Comparison of ENCODE assay signal across 31 cellular contexts in the genomic region with DNA sequence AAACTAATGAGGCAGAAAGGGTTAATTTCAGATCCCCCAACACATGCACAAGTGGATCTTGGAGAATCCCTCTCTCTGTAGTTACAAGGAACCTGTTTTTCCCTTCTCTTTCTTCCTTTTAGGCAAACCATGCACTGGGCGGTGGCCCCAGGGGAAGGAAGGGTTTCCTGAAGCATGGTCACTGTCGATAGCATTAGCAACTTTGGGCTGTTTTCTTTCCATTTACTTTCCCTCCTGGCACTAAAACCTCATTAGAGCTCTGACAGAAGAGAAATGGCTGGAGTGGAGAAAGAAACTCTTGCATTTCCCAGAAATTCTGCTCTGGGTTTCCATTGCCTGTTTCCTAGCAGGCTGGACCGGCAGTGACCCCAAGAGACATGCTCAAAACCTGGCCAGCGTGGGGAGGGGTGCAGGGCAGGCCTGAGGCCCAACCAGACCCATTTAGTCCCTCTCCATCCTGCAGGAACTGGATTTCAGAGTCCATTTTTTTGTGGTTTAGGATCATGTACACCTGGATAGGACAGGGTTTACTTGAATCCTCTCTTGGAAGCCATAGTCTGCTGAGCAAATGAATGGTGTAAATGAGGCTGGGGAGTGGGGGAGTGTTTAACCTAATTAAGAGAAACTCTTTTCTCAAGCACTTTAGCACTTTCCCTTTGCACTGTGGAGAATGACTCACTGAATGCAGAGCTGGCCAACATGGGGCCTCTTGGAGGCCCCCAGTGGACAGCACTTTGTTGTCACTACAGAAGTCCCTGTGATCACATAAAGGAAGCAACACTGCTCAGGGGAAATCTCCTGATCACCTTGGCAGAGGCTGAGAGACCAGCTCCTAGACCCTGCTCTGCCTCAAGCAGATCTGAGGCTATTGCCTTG.
DNase-seq lines count a peak whose midpoint lies in the region; ATAC-seq, FAIRE-seq and TF ChIP-seq lines count a peak whose summit lies in the region.
"Had no signal": no experiment of that assay in that cellular context is flagged by ENCODE, and none has a peak within 500 bp of the region (broad histone marks: within the 10 kb centered on the region; RNA-seq: fewer than 3 reads in every experiment).

No MANE protein-coding gene starts in this region.

- TF ChIP-seq CTCF in endodermal cell (conservative IDR thresholded peaks at IDR 0.05) (peak; percentile 52), kidney (IDR thresholded peaks at IDR 0.05; ENCODE audit: borderline replicate concordance, extremely low read depth, insufficient read depth) (no peak), body of pancreas (IDR thresholded peaks at IDR 0.05) (no peak)

- H3K4me3 ChIP-seq in endodermal cell (ENCODE audit: low read length) (no peak overlapping the region), kidney (ENCODE audit: low read length in 2 of 2) (no peak overlapping the region), body of pancreas (no peak overlapping the region)
- H3K4me3 ChIP-seq: left ventricle myocardium inferior, psoas muscle, uterus had no signal

- no peak overlapping the region for H3K9ac ChIP-seq in endodermal cell (ENCODE audit: extremely low read depth, low read length, poor library complexity, severe bottlenecking)
- no peak overlapping the region for H3K9ac ChIP-seq in kidney (ENCODE audit: low read length in 2 of 2)

- peaks cover 13% of the 10 kb centered on the region for H3K4me1 Mint-ChIP-seq in endodermal cell
- H3K4me1 Mint-ChIP-seq: activated naive CD8-positive, alpha-beta T cell treated with anti-CD3 and anti-CD28 coated beads, Interleukin-2, amount 50 U/mL, for 24 hours; B cell; mesothelial cell of epicardium; naive thymus-derived CD4-positive, alpha-beta T cell had no signal

- no peaks in the 10 kb centered on the region for H3K9me3 Mint-ChIP-seq in endodermal cell
- H3K9me3 Mint-ChIP-seq: activated naive CD8-positive, alpha-beta T cell treated with anti-CD3 and anti-CD28 coated beads, Interleukin-2, amount 50 U/mL, for 24 hours; CD8-positive, alpha-beta T cell; mesothelial cell of epicardium had no signal

- no peak overlapping the region for H3K27ac Mint-ChIP-seq in endodermal cell
- H3K27ac Mint-ChIP-seq: activated naive CD8-positive, alpha-beta T cell treated with anti-CD3 and anti-CD28 coated beads, Interleukin-2, amount 50 U/mL, for 24 hours; B cell; CD8-positive, alpha-beta T cell; mesothelial cell of epicardium; naive thymus-derived CD4-positive, alpha-beta T cell had no signal

- WGBS in endodermal cell (ENCODE audit: insufficient coverage in 1 of 2, insufficient read length in 1 of 2), 2 experiments, result 87 to 92% methylated on average over 3 to 4 of the region's 4 CpGs
- 52 to 63% methylated on average over 4 of the region's 4 CpGs for WGBS in body of pancreas, 2 donors

- no peaks in the 10 kb centered on the region for H3K9me3 ChIP-seq in endodermal cell (ENCODE audit: control insufficient read depth, low read length)
- no peaks in the 10 kb centered on the region for H3K9me3 ChIP-seq in kidney (ENCODE audit: control insufficient read depth in 1 of 2, low read length in 2 of 2)
- no peaks in the 10 kb centered on the region for H3K9me3 ChIP-seq in body of pancreas
- H3K9me3 ChIP-seq: left ventricle myocardium inferior, psoas muscle, uterus had no signal

- peak; percentile 53 for DNase-seq in Ammon's horn (ENCODE audit: low spot score)
- DNase-seq in RKO (ENCODE audit: low spot score), result peak; percentile 12
- peak; percentile 70 for DNase-seq in endodermal cell
- peak; percentile 9 for DNase-seq in middle frontal gyrus (ENCODE audit: extremely low spot score, low spot score)
- DNase-seq in kidney, result no peak
- DNase-seq in activated CD8-positive, alpha-beta memory T cell treated with anti-CD3 and anti-CD28 coated beads, Interleukin-2, amount 50 U/mL, for 48 hours, result no peak
- no peak for DNase-seq in LoVo (ENCODE audit: low spot score)
- DNase-seq in body of pancreas, result no peak
- DNase-seq: activated CD4-positive, alpha-beta T cell treated with anti-CD3 and anti-CD28 coated beads for 48 hours; activated CD8-positive, alpha-beta memory T cell treated with anti-CD3 and anti-CD28 coated beads for 24 hours; activated gamma-delta T cell; activated naive CD8-positive, alpha-beta T cell treated with anti-CD3 and anti-CD28 coated beads, Interleukin-2, amount 50 U/mL, for 24 hours; activated T-cell treated with anti-CD3 and anti-CD28 coated beads, Interleukin-2, amount 50 U/mL, for 1 hour; brain microvascular endothelial cell; CD8-positive, alpha-beta T cell; effector memory CD4-positive, alpha-beta T cell; foreskin fibroblast; left ventricle myocardium inferior; naive thymus-derived CD4-positive, alpha-beta T cell; NCI-H1105; NCI-H187 treated with DMSO at 0.1 percent for 48 hours; NCI-H526 treated with DMSO at 0.1 percent for 48 hours; occipital lobe; psoas muscle; stimulated activated naive CD8-positive, alpha-beta T cell treated with anti-CD3 and anti-CD28 coated beads, Interleukin-15, Interleukin-2, amounts not matched to agents 100 U/mL and 50 U/mL, for 24 hours; uterus had no signal

- no peak for TF ChIP-seq POLR2A in body of pancreas (IDR thresholded peaks at IDR 0.05)

- no peaks in the 10 kb centered on the region for H3K27me3 Mint-ChIP-seq in endodermal cell (ENCODE audit: insufficient read depth)

- no peak for ATAC-seq in body of pancreas
- ATAC-seq: activated naive CD8-positive, alpha-beta T cell treated with anti-CD3 and anti-CD28 coated beads, Interleukin-2, amount 50 U/mL, for 24 hours; CD8-positive, alpha-beta T cell; naive thymus-derived CD4-positive, alpha-beta T cell; psoas muscle; Right ventricle myocardium inferior; stimulated activated naive CD8-positive, alpha-beta T cell treated with anti-CD3 and anti-CD28 coated beads, Interleukin-15, Interleukin-2, amounts not matched to agents 100 U/mL and 50 U/mL, for 24 hours had no signal

- no peaks in the 10 kb centered on the region for H3K36me3 ChIP-seq in endodermal cell (ENCODE audit: control insufficient read depth, insufficient read depth, low read length)
- no peaks in the 10 kb centered on the region for H3K36me3 ChIP-seq in kidney (ENCODE audit: control insufficient read depth in 1 of 2, insufficient read depth in 2 of 2, low read length in 2 of 2)
- no peaks in the 10 kb centered on the region for H3K36me3 ChIP-seq in body of pancreas (replicated peaks in 1 of 2; ENCODE audit: insufficient read depth in 1 of 2, low read depth in 2 of 2)
- H3K36me3 ChIP-seq: brain microvascular endothelial cell, left ventricle myocardium inferior, uterus had no signal

- peaks cover 7% of the 10 kb centered on the region for H3K4me1 ChIP-seq in endodermal cell (ENCODE audit: control insufficient read depth, insufficient read depth, low read length)
- H3K4me1 ChIP-seq in kidney (ENCODE audit: control insufficient read depth in 1 of 2, insufficient read depth in 1 of 2, low read depth in 1 of 2, low read length in 2 of 2), result no peaks in the 10 kb centered on the region
- H3K4me1 ChIP-seq in body of pancreas, result no peaks in the 10 kb centered on the region
- H3K4me1 ChIP-seq: left ventricle myocardium inferior, psoas muscle, uterus had no signal

- intact Hi-C loops in kidney (cut with DNase I) (no loop called here), body of pancreas (cut with DNase I) (no loop called here)

- H3K4me3 Mint-ChIP-seq in endodermal cell, result no peak overlapping the region
- H3K4me3 Mint-ChIP-seq: activated naive CD8-positive, alpha-beta T cell treated with anti-CD3 and anti-CD28 coated beads, Interleukin-2, amount 50 U/mL, for 24 hours; B cell; CD8-positive, alpha-beta T cell; mesothelial cell of epicardium; naive thymus-derived CD4-positive, alpha-beta T cell had no signal

- no peak for FAIRE-seq in kidney (lab: Jason Lieb, UNC)
- FAIRE-seq: colon, H1 had no signal

- no peaks in the 10 kb centered on the region for H3K36me3 Mint-ChIP-seq in endodermal cell (ENCODE audit: low read depth)
- H3K36me3 Mint-ChIP-seq: CD8-positive, alpha-beta T cell; mesothelial cell of epicardium; naive thymus-derived CD4-positive, alpha-beta T cell had no signal

- H3K27ac ChIP-seq in endodermal cell (ENCODE audit: low read depth, low read length), result no peak overlapping the region
- no peak overlapping the region for H3K27ac ChIP-seq in kidney (ENCODE audit: low read depth in 2 of 2, low read length in 2 of 2)
- no peak overlapping the region for H3K27ac ChIP-seq in body of pancreas
- H3K27ac ChIP-seq: brain microvascular endothelial cell, left ventricle myocardium inferior, psoas muscle, uterus had no signal

- no peaks in the 10 kb centered on the region for H3K27me3 ChIP-seq in endodermal cell (ENCODE audit: control insufficient read depth, insufficient read depth, low read length, poor library complexity, severe bottlenecking)
- peaks cover 0 to 4% of the 10 kb centered on the region in 2 donors for H3K27me3 ChIP-seq in body of pancreas
- H3K27me3 ChIP-seq: brain microvascular endothelial cell, uterus had no signal

Comparison
In these comparisons a context has a peak if more than half of its experiments do, and no peak if none do; other contexts are left out.
1. DNase-seq: peak in Ammon's horn (single experiment), RKO (single experiment), endodermal cell (single experiment) and middle frontal gyrus (single experiment); none in kidney (single experiment), activated CD8-positive, alpha-beta memory T cell treated with anti-CD3 and anti-CD28 coated beads, Interleukin-2, amount 50 U/mL, for 48 hours (single experiment), LoVo (single experiment) and body of pancreas (0 of 4).